Comparison of ENCODE assay signal across 33 cellular contexts in genomic region chr10:17582015-17582414, GRCh38. TPM values are rescaled to one million over a fixed set of nuclear protein-coding genes. Genes with fewer than 3 reads are reported as not detected.
"Had no signal": no experiment of that assay in that cellular context is flagged by ENCODE, and none has a peak within 500 bp of the region (broad histone marks: within the 10 kb centered on the region; RNA-seq: fewer than 3 reads in every experiment).

No MANE protein-coding gene starts in this region.

- H3K4me3 ChIP-seq: adrenal gland, breast epithelium, cardiac muscle cell, colonic mucosa had no signal

- ATAC-seq: activated CD4-positive, CD25-positive, alpha-beta regulatory T cell treated with anti-CD3 and anti-CD28 coated beads, Interleukin-2, amount 50 U/mL, for 24 hours; activated CD8-positive, alpha-beta memory T cell treated with anti-CD3 and anti-CD28 coated beads, Interleukin-2, amount 10 ng/mL, durations not matched to agents 7 days and 5 days; activated CD8-positive, alpha-beta T cell treated with anti-CD3 and anti-CD28 coated beads, Interleukin-2, amount 10 ng/mL, durations not matched to agents 7 days and 5 days; activated naive CD8-positive, alpha-beta T cell treated with anti-CD3 and anti-CD28 coated beads, Interleukin-2, amount 50 U/mL, for 24 hours; esophagus mucosa had no signal

- H3K36me3 Mint-ChIP-seq: activated CD4-positive, alpha-beta memory T cell treated with anti-CD3 and anti-CD28 coated beads for 36 hours; activated CD8-positive, alpha-beta memory T cell treated with anti-CD3 and anti-CD28 coated beads, Interleukin-2, amount 10 ng/mL, durations not matched to agents 7 days and 5 days; activated naive CD4-positive, alpha-beta T cell treated with anti-CD3 and anti-CD28 coated beads, Interleukin-2, amount 50 U/mL, for 24 hours; activated naive CD8-positive, alpha-beta T cell treated with anti-CD3 and anti-CD28 coated beads for 36 hours; brain had no signal

- H3K27ac ChIP-seq: adrenal gland, breast epithelium, cardiac muscle cell, colonic mucosa, WERI-Rb-1 had no signal

- H3K9me3 ChIP-seq: adrenal gland, breast epithelium, colonic mucosa had no signal

- H3K27ac Mint-ChIP-seq: activated B cell treated with CpG ODN at 0.5 μM for 24 hours; activated CD4-positive, alpha-beta memory T cell treated with anti-CD3 and anti-CD28 coated beads for 36 hours; activated CD8-positive, alpha-beta memory T cell treated with anti-CD3 and anti-CD28 coated beads, Interleukin-2, amount 10 ng/mL, durations not matched to agents 7 days and 5 days; activated CD8-positive, alpha-beta T cell treated with anti-CD3 and anti-CD28 coated beads, Interleukin-2, amount 10 ng/mL, durations not matched to agents 7 days and 5 days; activated naive CD4-positive, alpha-beta T cell treated with anti-CD3 and anti-CD28 coated beads for 36 hours; activated naive CD4-positive, alpha-beta T cell treated with anti-CD3 and anti-CD28 coated beads, Interleukin-2, amount 50 U/mL, for 24 hours; activated naive CD8-positive, alpha-beta T cell treated with anti-CD3 and anti-CD28 coated beads for 36 hours; activated naive CD8-positive, alpha-beta T cell treated with anti-CD3 and anti-CD28 coated beads, Interleukin-2, amount 50 U/mL, for 24 hours; activated T-helper 1 cell treated with anti-CD3 and anti-CD28 coated beads, Interleukin-12 subunit alpha, Interleukin-12 subunit beta, Interleukin-2, Interleukin-4 antibody, amounts not matched to agents 30 ng/mL and 10 ng/mL and 1 ng/mL, durations not matched to agents 14 hours and 24 hours and 36 hours; activated T-helper 2 cell treated with anti-CD3 and anti-CD28 coated beads, Interferon-gamma antibody, Interleukin-2, Interleukin-4, amounts not matched to agents 10 μg/mL and 5 μg/mL and 100 μg/mL, durations not matched to agents 14 hours and 24 hours and 36 hours; brain; endodermal cell had no signal

- H3K4me3 Mint-ChIP-seq: activated B cell treated with CpG ODN at 0.5 μM for 24 hours; activated CD4-positive, alpha-beta memory T cell treated with anti-CD3 and anti-CD28 coated beads for 36 hours; activated CD8-positive, alpha-beta memory T cell treated with anti-CD3 and anti-CD28 coated beads, Interleukin-2, amount 10 ng/mL, durations not matched to agents 7 days and 5 days; activated CD8-positive, alpha-beta T cell treated with anti-CD3 and anti-CD28 coated beads, Interleukin-2, amount 10 ng/mL, durations not matched to agents 7 days and 5 days; activated naive CD4-positive, alpha-beta T cell treated with anti-CD3 and anti-CD28 coated beads for 36 hours; activated naive CD4-positive, alpha-beta T cell treated with anti-CD3 and anti-CD28 coated beads, Interleukin-2, amount 50 U/mL, for 24 hours; activated naive CD8-positive, alpha-beta T cell treated with anti-CD3 and anti-CD28 coated beads for 36 hours; activated naive CD8-positive, alpha-beta T cell treated with anti-CD3 and anti-CD28 coated beads, Interleukin-2, amount 50 U/mL, for 24 hours; activated T-helper 1 cell treated with anti-CD3 and anti-CD28 coated beads, Interleukin-12 subunit alpha, Interleukin-12 subunit beta, Interleukin-2, Interleukin-4 antibody, amounts not matched to agents 30 ng/mL and 10 ng/mL and 1 ng/mL, durations not matched to agents 14 hours and 24 hours and 36 hours; brain; endodermal cell had no signal

- H3K27me3 Mint-ChIP-seq: activated naive CD4-positive, alpha-beta T cell treated with anti-CD3 and anti-CD28 coated beads, Interleukin-2, amount 50 U/mL, for 24 hours; activated naive CD8-positive, alpha-beta T cell treated with anti-CD3 and anti-CD28 coated beads for 36 hours; activated naive CD8-positive, alpha-beta T cell treated with anti-CD3 and anti-CD28 coated beads, Interleukin-2, amount 50 U/mL, for 24 hours; brain had no signal

- H3K4me1 ChIP-seq: adrenal gland, breast epithelium, colonic mucosa had no signal

- DNase-seq: activated B cell treated with CpG ODN at 0.5 μM for 24 hours; activated CD4-positive, alpha-beta memory T cell treated with anti-CD3 and anti-CD28 coated beads for 36 hours; activated CD4-positive, alpha-beta T cell treated with anti-CD3 and anti-CD28 coated beads for 48 hours; activated CD8-positive, alpha-beta memory T cell treated with anti-CD3 and anti-CD28 coated beads, Interleukin-2, amount 10 ng/mL, durations not matched to agents 7 days and 5 days; activated CD8-positive, alpha-beta memory T cell treated with anti-CD3 and anti-CD28 coated beads, Interleukin-2, amount 50 U/mL, for 4 hours; activated CD8-positive, alpha-beta T cell treated with anti-CD3 and anti-CD28 coated beads, Interleukin-2, amount 10 ng/mL, durations not matched to agents 7 days and 5 days; activated effector memory CD4-positive, alpha-beta T cell treated with anti-CD3 and anti-CD28 coated beads, Interleukin-2, amount 50 U/mL, for 16 hours; activated naive CD4-positive, alpha-beta T cell treated with anti-CD3 and anti-CD28 coated beads for 36 hours; activated naive CD8-positive, alpha-beta T cell treated with anti-CD3 and anti-CD28 coated beads for 36 hours; activated naive CD8-positive, alpha-beta T cell treated with anti-CD3 and anti-CD28 coated beads, Interleukin-2, amount 50 U/mL, for 24 hours; activated T-cell treated with anti-CD3 and anti-CD28 coated beads, Interleukin-2, amount 50 U/mL, for 1 hour; activated T-cell treated with anti-CD3 and anti-CD28 coated beads, Interleukin-2, amount 50 U/mL, for 48 hours; adrenal gland; amygdala; aorta; central memory CD4-positive, alpha-beta T cell; cerebellar nuclear complex; colonic mucosa; effector CD8-positive, alpha-beta T cell; endodermal cell; foreskin fibroblast; head of caudate nucleus; T-helper 2 cell; WERI-Rb-1 had no signal

- H3K4me1 Mint-ChIP-seq: brain, endodermal cell had no signal

- H3K9me3 Mint-ChIP-seq: activated B cell treated with CpG ODN at 0.5 μM for 24 hours; activated CD4-positive, alpha-beta memory T cell treated with anti-CD3 and anti-CD28 coated beads for 36 hours; activated naive CD4-positive, alpha-beta T cell treated with anti-CD3 and anti-CD28 coated beads for 36 hours; activated naive CD4-positive, alpha-beta T cell treated with anti-CD3 and anti-CD28 coated beads, Interleukin-2, amount 50 U/mL, for 24 hours; activated naive CD8-positive, alpha-beta T cell treated with anti-CD3 and anti-CD28 coated beads for 36 hours; activated naive CD8-positive, alpha-beta T cell treated with anti-CD3 and anti-CD28 coated beads, Interleukin-2, amount 50 U/mL, for 24 hours; activated T-helper 1 cell treated with anti-CD3 and anti-CD28 coated beads, Interleukin-12 subunit alpha, Interleukin-12 subunit beta, Interleukin-2, Interleukin-4 antibody, amounts not matched to agents 30 ng/mL and 10 ng/mL and 1 ng/mL, durations not matched to agents 14 hours and 24 hours and 36 hours; activated T-helper 2 cell treated with anti-CD3 and anti-CD28 coated beads, Interferon-gamma antibody, Interleukin-2, Interleukin-4, amounts not matched to agents 10 μg/mL and 5 μg/mL and 100 μg/mL, durations not matched to agents 14 hours and 24 hours and 36 hours; brain; endodermal cell had no signal

- H3K27me3 ChIP-seq: adrenal gland, breast epithelium, cardiac muscle cell, colonic mucosa had no signal

- H3K36me3 ChIP-seq: adrenal gland, breast epithelium, cardiac muscle cell, colonic mucosa, WERI-Rb-1 had no signal

RNA-seq across cellular contexts. Expression of gene HACD1, which starts 35.2 kb away (rescaled TPM):
- total RNA-seq: T-helper 1 cell treated with Interleukin-12 subunit alpha and Interleukin-12 subunit beta and Interleukin-4 antibody, amounts not matched to agents 30 ng/mL and 1 ng/mL, for 36 hours had no signal
